In genomic region chr3:126918223-126918622, GRCh38 we compare ENCODE assay signal across 22 cellular contexts.
"Had no signal": no experiment of that assay in that cellular context is flagged by ENCODE, and none has a peak within 500 bp of the region (broad histone marks: within the 10 kb centered on the region; RNA-seq: fewer than 3 reads in every experiment).

No MANE protein-coding gene starts in this region.

- DNase-seq: dermis blood vessel endothelial cell; dorsolateral prefrontal cortex; effector CD4-positive, alpha-beta T cell; effector memory CD4-positive, alpha-beta T cell; foreskin fibroblast; foreskin melanocyte; gastrocnemius medialis; glutamatergic neuron; head of caudate nucleus; heart right ventricle; hippocampal formation; left cardiac atrium; left ventricle myocardium superior; lower lobe of right lung; mesenchymal stem cell; mucosa of descending colon; naive B cell had no signal

- H3K4me3 ChIP-seq: coronary artery, dorsolateral prefrontal cortex, esophagus muscularis mucosa, gastrocnemius medialis, heart right ventricle, lower lobe of right lung, mucosa of descending colon had no signal

- H3K36me3 ChIP-seq: gastrocnemius medialis, lower lobe of right lung had no signal

- H3K27ac Mint-ChIP-seq: mesothelial cell of epicardium had no signal

- H3K9me3 ChIP-seq: esophagus muscularis mucosa, gastrocnemius medialis, lower lobe of right lung, mucosa of descending colon had no signal

- FAIRE-seq: colon, islet of Langerhans had no signal

- H3K27ac ChIP-seq: coronary artery, dorsolateral prefrontal cortex, esophagus muscularis mucosa, gastrocnemius medialis, heart right ventricle, lower lobe of right lung had no signal

- H3K4me1 ChIP-seq: esophagus muscularis mucosa, gastrocnemius medialis had no signal

- H3K27me3 ChIP-seq: dorsolateral prefrontal cortex, esophagus muscularis mucosa, gastrocnemius medialis had no signal

- ATAC-seq: gastrocnemius medialis, heart right ventricle, left cardiac atrium, left ventricle myocardium superior, lower lobe of right lung, mucosa of descending colon had no signal
